ENCODE assay signal across 1 cellular context in genomic region chr19:8307965-8308866, GRCh38.
TF ChIP-seq lines count a peak whose summit lies in the region.

TSS of gene CD320 (minus strand) at chr19:8308358. CDS start at chr19:8308290, 68 bp downstream.

TF ChIP-seq in K562, 482 proteins besides CTCF, POLR2A, EP300 and RAD21 (continued from another document and continues in another):
- TF ChIP-seq, protein P1, sequence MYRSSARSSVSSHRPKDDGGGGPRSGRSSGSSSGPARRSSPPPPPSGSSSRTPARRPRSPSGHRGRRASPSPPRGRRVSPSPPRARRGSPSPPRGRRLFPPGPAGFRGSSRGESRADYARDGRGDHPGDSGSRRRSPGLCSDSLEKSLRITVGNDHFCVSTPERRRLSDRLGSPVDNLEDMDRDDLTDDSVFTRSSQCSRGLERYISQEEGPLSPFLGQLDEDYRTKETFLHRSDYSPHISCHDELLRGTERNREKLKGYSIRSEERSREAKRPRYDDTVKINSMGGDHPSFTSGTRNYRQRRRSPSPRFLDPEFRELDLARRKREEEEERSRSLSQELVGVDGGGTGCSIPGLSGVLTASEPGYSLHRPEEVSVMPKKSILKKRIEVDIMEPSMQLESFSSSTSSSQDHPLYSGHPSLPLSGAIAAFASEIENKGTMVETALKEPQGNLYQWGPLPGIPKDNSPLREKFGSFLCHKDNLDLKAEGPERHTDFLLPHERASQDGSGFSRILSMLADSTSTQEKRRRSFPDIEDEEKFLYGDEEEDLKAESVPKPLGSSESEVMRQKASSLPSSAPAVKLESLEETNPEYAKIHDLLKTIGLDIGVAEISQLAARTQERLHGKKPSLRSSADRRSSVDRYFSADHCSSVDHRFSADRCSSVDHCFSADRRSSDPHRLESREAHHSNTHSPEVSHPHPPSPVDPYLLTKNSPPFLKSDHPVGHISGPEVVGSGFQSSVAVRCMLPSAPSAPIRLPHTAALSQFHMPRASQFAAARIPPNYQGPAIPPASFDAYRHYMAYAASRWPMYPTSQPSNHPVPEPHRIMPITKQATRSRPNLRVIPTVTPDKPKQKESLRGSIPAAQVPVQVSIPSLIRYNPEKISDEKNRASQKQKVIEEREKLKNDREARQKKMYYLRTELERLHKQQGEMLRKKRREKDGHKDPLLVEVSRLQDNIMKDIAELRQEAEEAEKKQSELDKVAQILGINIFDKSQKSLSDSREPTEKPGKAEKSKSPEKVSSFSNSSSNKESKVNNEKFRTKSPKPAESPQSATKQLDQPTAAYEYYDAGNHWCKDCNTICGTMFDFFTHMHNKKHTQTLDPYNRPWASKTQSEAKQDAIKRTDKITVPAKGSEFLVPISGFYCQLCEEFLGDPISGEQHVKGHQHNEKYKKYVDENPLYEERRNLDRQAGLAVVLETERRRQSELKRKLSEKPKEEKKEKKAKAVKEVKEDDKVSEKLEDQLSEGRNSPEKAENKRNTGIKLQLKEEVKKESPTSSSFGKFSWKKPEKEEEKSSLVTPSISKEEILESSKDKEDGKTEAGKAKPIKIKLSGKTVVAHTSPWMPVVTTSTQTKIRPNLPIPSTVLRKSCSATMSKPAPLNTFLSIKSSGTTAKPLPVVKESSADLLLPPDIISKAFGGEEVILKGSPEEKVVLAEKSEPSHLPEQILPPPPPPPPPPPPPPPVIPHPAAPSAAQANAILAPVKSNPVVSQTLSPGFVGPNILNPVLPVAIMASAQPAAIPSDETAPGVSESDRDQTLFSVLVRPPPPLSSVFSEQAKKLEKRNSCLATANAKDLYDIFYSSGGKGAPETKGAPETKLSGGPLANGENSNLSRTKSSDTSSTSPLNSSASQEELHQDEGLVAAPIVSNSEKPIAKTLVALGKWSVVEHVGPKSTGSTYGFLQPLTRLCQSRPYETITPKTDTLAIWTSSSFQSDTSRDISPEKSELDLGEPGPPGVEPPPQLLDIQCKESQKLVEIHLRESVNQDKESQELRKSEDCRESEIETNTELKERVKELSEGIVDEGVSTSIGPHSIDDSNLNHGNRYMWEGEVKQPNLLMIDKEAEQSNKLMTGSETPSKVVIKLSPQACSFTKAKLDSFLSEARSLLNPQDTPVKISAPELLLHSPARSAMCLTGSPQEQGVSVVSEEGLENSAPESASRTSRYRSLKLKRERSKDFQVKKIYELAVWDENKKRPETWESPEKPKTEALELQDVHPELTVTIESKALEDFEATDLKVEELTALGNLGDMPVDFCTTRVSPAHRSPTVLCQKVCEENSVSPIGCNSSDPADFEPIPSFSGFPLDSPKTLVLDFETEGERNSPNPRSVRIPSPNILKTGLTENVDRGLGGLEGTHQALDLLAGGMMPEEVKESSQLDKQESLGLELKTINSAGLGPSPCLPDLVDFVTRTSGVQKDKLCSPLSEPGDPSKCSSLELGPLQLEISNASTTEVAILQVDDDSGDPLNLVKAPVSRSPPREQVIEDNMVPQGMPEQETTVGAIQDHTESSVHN (IDR thresholded peaks at IDR 0.05; ENCODE audit: borderline replicate concordance in 1 of 2, low read depth in 1 of 2), result no peak
- TF ChIP-seq TCF3 (CRISPR knock-in tag; IDR thresholded peaks at IDR 0.05) (peak; percentile 20; the same call in 1 of the 2 replicates), SREBF1 (IDR thresholded peaks at IDR 0.05; ENCODE audit: borderline replicate concordance, low read depth, low read length) (no peak), PHF21A (IDR thresholded peaks at IDR 0.05; ENCODE audit: borderline replicate concordance, low read depth) (no peak), ZNF445 (CRISPR knock-in tag; IDR thresholded peaks at IDR 0.05; ENCODE audit: low read depth) (no peak), DDX20 (tag; IDR thresholded peaks at IDR 0.05; ENCODE audit: low read depth) (no peak), GATA2 (CRISPR knock-in tag; IDR thresholded peaks at IDR 0.05) (no peak), ZHX1 (conservative IDR thresholded peaks at IDR 0.05; ENCODE audit: low read length) (no peak), NR3C1 (CRISPR knock-in tag; IDR thresholded peaks at IDR 0.05) (peak; percentile 97), E2F1 (CRISPR knock-in tag; IDR thresholded peaks at IDR 0.05) (peak; percentile 84; the same call in 1 of the 2 replicates), TBL1XR1 (IDR thresholded peaks at IDR 0.05; ENCODE audit: low read length in 2 of 2) (no peak; a peak in 1 of 4 replicates), FIP1L1 (IDR thresholded peaks at IDR 0.05; ENCODE audit: low read depth, low read length, poor library complexity, severe bottlenecking) (peak; percentile 78), ZBTB17 (CRISPR knock-in tag; IDR thresholded peaks at IDR 0.05) (peak; percentile 89), HNRNPLL (IDR thresholded peaks at IDR 0.05; ENCODE audit: low read depth, low read length, poor library complexity, severe bottlenecking) (peak; percentile 30), NBN (IDR thresholded peaks at IDR 0.05; ENCODE audit: low read depth) (no peak), RNF219 (CRISPR knock-in tag; IDR thresholded peaks at IDR 0.05) (no peak), ZNF780A (CRISPR knock-in tag; IDR thresholded peaks at IDR 0.05) (no peak), KDM5B (IDR thresholded peaks at IDR 0.05; ENCODE audit: insufficient replicate concordance, low read depth, low read length) (no peak), DACH1 (IDR thresholded peaks at IDR 0.05; ENCODE audit: partially characterized antibody) (no peak), ZBTB8A (IDR thresholded peaks at IDR 0.05; ENCODE audit: partially characterized antibody) (no peak)
- TF ChIP-seq, protein P2, sequence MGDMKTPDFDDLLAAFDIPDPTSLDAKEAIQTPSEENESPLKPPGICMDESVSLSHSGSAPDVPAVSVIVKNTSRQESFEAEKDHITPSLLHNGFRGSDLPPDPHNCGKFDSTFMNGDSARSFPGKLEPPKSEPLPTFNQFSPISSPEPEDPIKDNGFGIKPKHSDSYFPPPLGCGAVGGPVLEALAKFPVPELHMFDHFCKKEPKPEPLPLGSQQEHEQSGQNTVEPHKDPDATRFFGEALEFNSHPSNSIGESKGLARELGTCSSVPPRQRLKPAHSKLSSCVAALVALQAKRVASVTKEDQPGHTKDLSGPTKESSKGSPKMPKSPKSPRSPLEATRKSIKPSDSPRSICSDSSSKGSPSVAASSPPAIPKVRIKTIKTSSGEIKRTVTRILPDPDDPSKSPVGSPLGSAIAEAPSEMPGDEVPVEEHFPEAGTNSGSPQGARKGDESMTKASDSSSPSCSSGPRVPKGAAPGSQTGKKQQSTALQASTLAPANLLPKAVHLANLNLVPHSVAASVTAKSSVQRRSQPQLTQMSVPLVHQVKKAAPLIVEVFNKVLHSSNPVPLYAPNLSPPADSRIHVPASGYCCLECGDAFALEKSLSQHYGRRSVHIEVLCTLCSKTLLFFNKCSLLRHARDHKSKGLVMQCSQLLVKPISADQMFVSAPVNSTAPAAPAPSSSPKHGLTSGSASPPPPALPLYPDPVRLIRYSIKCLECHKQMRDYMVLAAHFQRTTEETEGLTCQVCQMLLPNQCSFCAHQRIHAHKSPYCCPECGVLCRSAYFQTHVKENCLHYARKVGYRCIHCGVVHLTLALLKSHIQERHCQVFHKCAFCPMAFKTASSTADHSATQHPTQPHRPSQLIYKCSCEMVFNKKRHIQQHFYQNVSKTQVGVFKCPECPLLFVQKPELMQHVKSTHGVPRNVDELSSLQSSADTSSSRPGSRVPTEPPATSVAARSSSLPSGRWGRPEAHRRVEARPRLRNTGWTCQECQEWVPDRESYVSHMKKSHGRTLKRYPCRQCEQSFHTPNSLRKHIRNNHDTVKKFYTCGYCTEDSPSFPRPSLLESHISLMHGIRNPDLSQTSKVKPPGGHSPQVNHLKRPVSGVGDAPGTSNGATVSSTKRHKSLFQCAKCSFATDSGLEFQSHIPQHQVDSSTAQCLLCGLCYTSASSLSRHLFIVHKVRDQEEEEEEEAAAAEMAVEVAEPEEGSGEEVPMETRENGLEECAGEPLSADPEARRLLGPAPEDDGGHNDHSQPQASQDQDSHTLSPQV (IDR thresholded peaks at IDR 0.05), result peak; percentile 86
- TF ChIP-seq, protein P3, sequence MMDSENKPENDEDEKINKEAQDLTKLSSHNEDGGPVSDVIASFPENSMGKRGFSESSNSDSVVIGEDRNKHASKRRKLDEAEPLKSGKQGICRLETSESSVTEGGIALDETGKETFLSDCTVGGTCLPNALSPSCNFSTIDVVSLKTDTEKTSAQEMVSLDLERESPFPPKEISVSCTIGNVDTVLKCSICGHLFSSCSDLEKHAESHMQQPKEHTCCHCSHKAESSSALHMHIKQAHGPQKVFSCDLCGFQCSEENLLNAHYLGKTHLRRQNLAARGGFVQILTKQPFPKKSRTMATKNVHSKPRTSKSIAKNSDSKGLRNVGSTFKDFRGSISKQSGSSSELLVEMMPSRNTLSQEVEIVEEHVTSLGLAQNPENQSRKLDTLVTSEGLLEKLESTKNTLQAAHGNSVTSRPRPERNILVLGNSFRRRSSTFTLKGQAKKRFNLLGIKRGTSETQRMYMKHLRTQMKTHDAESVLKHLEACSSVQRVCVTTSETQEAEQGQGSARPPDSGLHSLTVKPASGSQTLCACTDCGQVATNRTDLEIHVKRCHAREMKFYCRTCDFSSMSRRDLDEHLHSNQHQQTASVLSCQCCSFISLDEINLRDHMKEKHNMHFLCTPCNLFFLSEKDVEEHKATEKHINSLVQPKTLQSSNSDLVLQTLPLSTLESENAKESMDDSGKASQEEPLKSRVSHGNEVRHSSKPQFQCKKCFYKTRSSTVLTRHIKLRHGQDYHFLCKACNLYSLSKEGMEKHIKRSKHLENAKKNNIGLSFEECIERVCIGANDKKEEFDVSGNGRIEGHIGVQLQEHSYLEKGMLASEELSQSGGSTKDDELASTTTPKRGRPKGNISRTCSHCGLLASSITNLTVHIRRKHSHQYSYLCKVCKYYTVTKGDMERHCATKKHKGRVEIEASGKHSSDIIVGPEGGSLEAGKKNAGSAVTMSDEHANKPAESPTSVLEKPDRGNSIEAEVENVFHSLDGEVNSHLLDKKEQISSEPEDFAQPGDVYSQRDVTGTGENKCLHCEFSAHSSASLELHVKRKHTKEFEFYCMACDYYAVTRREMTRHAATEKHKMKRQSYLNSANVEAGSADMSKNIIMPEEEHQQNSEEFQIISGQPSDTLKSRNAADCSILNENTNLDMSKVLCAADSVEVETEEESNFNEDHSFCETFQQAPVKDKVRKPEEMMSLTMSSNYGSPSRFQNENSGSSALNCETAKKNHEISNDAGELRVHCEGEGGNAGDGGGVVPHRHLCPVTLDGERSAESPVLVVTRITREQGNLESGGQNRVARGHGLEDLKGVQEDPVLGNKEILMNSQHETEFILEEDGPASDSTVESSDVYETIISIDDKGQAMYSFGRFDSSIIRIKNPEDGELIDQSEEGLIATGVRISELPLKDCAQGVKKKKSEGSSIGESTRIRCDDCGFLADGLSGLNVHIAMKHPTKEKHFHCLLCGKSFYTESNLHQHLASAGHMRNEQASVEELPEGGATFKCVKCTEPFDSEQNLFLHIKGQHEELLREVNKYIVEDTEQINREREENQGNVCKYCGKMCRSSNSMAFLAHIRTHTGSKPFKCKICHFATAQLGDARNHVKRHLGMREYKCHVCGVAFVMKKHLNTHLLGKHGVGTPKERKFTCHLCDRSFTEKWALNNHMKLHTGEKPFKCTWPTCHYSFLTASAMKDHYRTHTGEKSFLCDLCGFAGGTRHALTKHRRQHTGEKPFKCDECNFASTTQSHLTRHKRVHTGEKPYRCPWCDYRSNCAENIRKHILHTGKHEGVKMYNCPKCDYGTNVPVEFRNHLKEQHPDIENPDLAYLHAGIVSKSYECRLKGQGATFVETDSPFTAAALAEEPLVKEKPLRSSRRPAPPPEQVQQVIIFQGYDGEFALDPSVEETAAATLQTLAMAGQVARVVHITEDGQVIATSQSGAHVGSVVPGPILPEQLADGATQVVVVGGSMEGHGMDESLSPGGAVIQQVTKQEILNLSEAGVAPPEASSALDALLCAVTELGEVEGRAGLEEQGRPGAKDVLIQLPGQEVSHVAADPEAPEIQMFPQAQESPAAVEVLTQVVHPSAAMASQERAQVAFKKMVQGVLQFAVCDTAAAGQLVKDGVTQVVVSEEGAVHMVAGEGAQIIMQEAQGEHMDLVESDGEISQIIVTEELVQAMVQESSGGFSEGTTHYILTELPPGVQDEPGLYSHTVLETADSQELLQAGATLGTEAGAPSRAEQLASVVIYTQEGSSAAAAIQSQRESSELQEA (IDR thresholded peaks at IDR 0.05; ENCODE audit: low read depth), result no peak
